Comparison of ENCODE assay signal across 26 cellular contexts in the genomic region with DNA sequence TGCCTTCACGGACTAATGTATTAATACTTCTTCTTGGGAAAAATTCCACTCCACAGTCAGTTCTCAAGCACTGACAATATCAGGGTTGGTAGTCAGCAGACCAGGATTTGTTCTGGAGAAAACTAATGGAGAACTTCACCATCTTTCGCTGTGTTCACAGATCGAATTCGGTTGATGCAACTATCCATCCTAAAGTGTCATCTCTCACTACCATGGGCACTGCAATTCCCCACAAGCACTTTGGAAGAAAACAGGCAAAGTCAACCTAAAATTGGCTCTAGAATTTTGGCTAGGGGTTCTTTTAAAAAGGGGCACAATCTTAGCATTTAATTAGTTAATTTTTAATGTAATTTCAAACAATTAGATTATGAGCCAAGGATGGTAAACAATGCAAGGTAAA.
"Had no signal": no experiment of that assay in that cellular context is flagged by ENCODE, and none has a peak within 500 bp of the region (broad histone marks: within the 10 kb centered on the region; RNA-seq: fewer than 3 reads in every experiment).

No MANE protein-coding gene starts in this region.

- DNase-seq: activated B cell treated with CpG ODN at 0.5 μM for 24 hours; activated CD4-positive, alpha-beta T cell treated with anti-CD3 and anti-CD28 coated beads for 4 hours; activated CD4-positive, alpha-beta T cell treated with anti-CD3 and anti-CD28 coated beads, Interleukin-2, amount 50 U/mL, for 48 hours; activated CD8-positive, alpha-beta memory T cell treated with anti-CD3 and anti-CD28 coated beads, Interleukin-2, amount 50 U/mL, for 48 hours; activated naive CD4-positive, alpha-beta T cell treated with Interleukin-2 at 50 U/mL for 16 hours; activated naive CD8-positive, alpha-beta T cell treated with anti-CD3 and anti-CD28 coated beads, Interleukin-2, amount 10 ng/mL, durations not matched to agents 7 days and 5 days; activated T-cell treated with anti-CD3 and anti-CD28 coated beads, Interleukin-2, amount 50 U/mL, for 4 hours; amygdala; cortex of kidney; endodermal cell; heart right ventricle; islet precursor cell; lower lobe of right lung; naive thymus-derived CD4-positive, alpha-beta T cell; occipital lobe; small intestine; stimulated activated CD4-positive, alpha-beta T cell treated with anti-CD3 and anti-CD28 coated beads, Interleukin-2, amount 100 ng/mL, for 24 hours; stomach; T-helper 9 cell had no signal

- H3K9me3 ChIP-seq: heart right ventricle, lower lobe of right lung, stomach, suprapubic skin, tibial nerve had no signal

- H3K4me1 ChIP-seq: lower lobe of right lung, stomach, suprapubic skin had no signal

- H3K4me3 ChIP-seq: heart right ventricle, lower lobe of right lung, stomach, suprapubic skin, tibial nerve had no signal

- H3K36me3 ChIP-seq: heart right ventricle, lower lobe of right lung, stomach, suprapubic skin, tibial nerve had no signal

- H3K9me3 Mint-ChIP-seq: activated B cell treated with CpG ODN at 0.5 μM for 24 hours; activated naive CD8-positive, alpha-beta T cell treated with anti-CD3 and anti-CD28 coated beads, Interleukin-2, amount 10 ng/mL, durations not matched to agents 7 days and 5 days; endodermal cell had no signal

- ATAC-seq: activated T-cell treated with anti-CD3 and anti-CD28 coated beads, Interleukin-2, amount 50 U/mL, for 4 hours; heart right ventricle; lower lobe of right lung; naive thymus-derived CD4-positive, alpha-beta T cell; sciatic nerve; stimulated activated memory B cell treated with anti-CD40 and anti-IgM and Interleukin-4, amounts not matched to agents 10 μg/mL and 1 μg/mL and 100 μg/mL, for 72 hours had no signal

- H3K4me1 Mint-ChIP-seq: activated B cell treated with CpG ODN at 0.5 μM for 24 hours; activated naive CD8-positive, alpha-beta T cell treated with anti-CD3 and anti-CD28 coated beads, Interleukin-2, amount 10 ng/mL, durations not matched to agents 7 days and 5 days; endodermal cell; naive thymus-derived CD4-positive, alpha-beta T cell; neural crest cell; stimulated activated memory B cell treated with anti-CD40 and anti-IgM and Interleukin-4, amounts not matched to agents 10 μg/mL and 1 μg/mL and 100 μg/mL, for 72 hours had no signal

- H3K27me3 ChIP-seq: heart right ventricle, stomach, suprapubic skin, tibial nerve had no signal

- H3K27ac Mint-ChIP-seq: activated B cell treated with CpG ODN at 0.5 μM for 24 hours; activated naive CD8-positive, alpha-beta T cell treated with anti-CD3 and anti-CD28 coated beads, Interleukin-2, amount 10 ng/mL, durations not matched to agents 7 days and 5 days; activated T-helper 2 cell treated with anti-CD3 and anti-CD28 coated beads, Interferon-gamma antibody, Interleukin-2, Interleukin-4, amounts not matched to agents 10 μg/mL and 5 μg/mL and 100 μg/mL, durations not matched to agents 14 hours and 24 hours and 36 hours; endodermal cell; naive thymus-derived CD4-positive, alpha-beta T cell; stimulated activated memory B cell treated with anti-CD40 and anti-IgM and Interleukin-4, amounts not matched to agents 10 μg/mL and 1 μg/mL and 100 μg/mL, for 72 hours had no signal

- H3K36me3 Mint-ChIP-seq: activated naive CD8-positive, alpha-beta T cell treated with anti-CD3 and anti-CD28 coated beads, Interleukin-2, amount 10 ng/mL, durations not matched to agents 7 days and 5 days; naive thymus-derived CD4-positive, alpha-beta T cell; stimulated activated memory B cell treated with anti-CD40 and anti-IgM and Interleukin-4, amounts not matched to agents 10 μg/mL and 1 μg/mL and 100 μg/mL, for 72 hours had no signal

- H3K4me3 Mint-ChIP-seq: activated B cell treated with CpG ODN at 0.5 μM for 24 hours; activated naive CD8-positive, alpha-beta T cell treated with anti-CD3 and anti-CD28 coated beads, Interleukin-2, amount 10 ng/mL, durations not matched to agents 7 days and 5 days; activated T-cell treated with anti-CD3 and anti-CD28 coated beads, Interleukin-2, amount 50 U/mL, for 4 hours; endodermal cell; naive thymus-derived CD4-positive, alpha-beta T cell; neural crest cell; stimulated activated memory B cell treated with anti-CD40 and anti-IgM and Interleukin-4, amounts not matched to agents 10 μg/mL and 1 μg/mL and 100 μg/mL, for 72 hours had no signal

- H3K27ac ChIP-seq: epithelial cell of prostate, lower lobe of right lung, stomach, suprapubic skin, tibial nerve had no signal

- H3K27me3 Mint-ChIP-seq: activated B cell treated with CpG ODN at 0.5 μM for 24 hours; activated naive CD8-positive, alpha-beta T cell treated with anti-CD3 and anti-CD28 coated beads, Interleukin-2, amount 10 ng/mL, durations not matched to agents 7 days and 5 days; naive thymus-derived CD4-positive, alpha-beta T cell; stimulated activated memory B cell treated with anti-CD40 and anti-IgM and Interleukin-4, amounts not matched to agents 10 μg/mL and 1 μg/mL and 100 μg/mL, for 72 hours had no signal
